15 cellular contexts compared by ENCODE assay signal in the genomic region with DNA sequence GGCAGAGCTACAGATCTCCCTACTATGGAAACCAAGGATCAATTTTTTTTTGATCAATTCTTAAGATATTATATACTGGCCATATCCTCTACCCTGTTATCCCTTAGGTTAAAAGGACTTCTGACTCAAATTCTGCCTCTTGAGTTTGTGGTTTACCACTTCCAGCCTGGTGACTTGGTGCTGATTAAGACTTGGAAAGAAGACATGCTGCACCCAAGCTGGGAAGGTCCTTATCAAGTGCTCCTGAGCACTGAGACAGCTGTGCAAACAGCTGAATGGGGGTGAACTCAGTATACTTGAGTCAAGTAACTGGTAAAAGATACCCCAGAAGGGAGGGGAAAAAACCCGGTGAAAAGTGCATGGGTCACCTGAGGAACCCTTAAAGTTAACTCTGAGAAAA. TPM values are rescaled to one million over a fixed set of nuclear protein-coding genes. Genes with fewer than 3 reads are reported as not detected.
DNase-seq lines count a peak whose midpoint lies in the region; ATAC-seq, FAIRE-seq and TF ChIP-seq lines count a peak whose summit lies in the region.
"Had no signal": no experiment of that assay in that cellular context is flagged by ENCODE, and none has a peak within 500 bp of the region (broad histone marks: within the 10 kb centered on the region; RNA-seq: fewer than 3 reads in every experiment).

No MANE protein-coding gene starts in this region.

- no peaks in the 10 kb centered on the region for H3K27me3 ChIP-seq in MM.1S (replicated peaks; ENCODE audit: insufficient read depth, low read length)
- no peaks in the 10 kb centered on the region for H3K27me3 ChIP-seq in GM12878 (replicated peaks in 1 of 2; ENCODE audit: control insufficient read depth in 2 of 2, insufficient read depth in 2 of 2, low read length in 1 of 2)
- H3K27me3 ChIP-seq in skeletal muscle satellite cell (ENCODE audit: control insufficient read depth, insufficient read depth, low read length) = no peaks in the 10 kb centered on the region
- H3K27me3 ChIP-seq: Peyer's patch had no signal

- SMC1A ChIA-PET in GM12878 (lab: Charles Lee; ENCODE audit: uncharacterized antibody, unreplicated experiment) = interaction anchor here (0.9 to 1.2 kb wide), 2 partner anchors 11 to 15 kb away, joined by 3 to 4 read pairs; no protein-coding TSS in a partner anchor

- no TSS peak for BruUV-seq in GM12878 (replicated peaks; lab: Mats Ljungman, UMichigan)

- no peak overlapping the region for H3K27ac Mint-ChIP-seq in nephron progenitor cell

- POLR2A ChIA-PET in GM12878 (lab: Charles Lee) = interaction anchor here (0.6 kb wide), 1 partner anchor 47 kb away, joined by 3 read pairs; no protein-coding TSS in a partner anchor

- H3K9ac ChIP-seq in MM.1S (ENCODE audit: low read length) (no peak overlapping the region), GM12878 (ENCODE audit: control insufficient read depth, insufficient read depth, low read length) (no peak overlapping the region), skeletal muscle satellite cell (ENCODE audit: low read depth, low read length) (peak overlapping the region; percentile 10)

- RAD21 ChIA-PET in GM12878 (lab: Charles Lee; ENCODE audit: unreplicated experiment) = no interaction called here

- no peak for TF ChIP-seq CTCF in MM.1S (IDR thresholded peaks at IDR 0.05; ENCODE audit: low read length)
- no peak for TF ChIP-seq CTCF in GM12878 (IDR thresholded peaks at IDR 0.05 in 2 of 3, conservative IDR thresholded peaks at IDR 0.05 in 1 of 3; ENCODE audit: control insufficient read depth in 2 of 3, extremely low read depth in 1 of 3, insufficient read depth in 1 of 3, low read depth in 3 of 3, low read length in 3 of 3)
- no peak for TF ChIP-seq CTCF in nephron progenitor cell (IDR thresholded peaks at IDR 0.05)

- ATAC-seq in GM18868 (IDR thresholded peaks at IDR 0.05; ENCODE audit: unreplicated experiment) = peak; percentile 66
- peak; percentile 83 for ATAC-seq in GM12878
- no peak for ATAC-seq in HG02870 (IDR thresholded peaks at IDR 0.05; ENCODE audit: unreplicated experiment)
- ATAC-seq: HepG2 had no signal

- H3K9me2 ChIP-seq in MM.1S (replicated peaks; ENCODE audit: insufficient read depth, low read length) = no peaks in the 10 kb centered on the region

- DNase-seq in MM.1S (peak; percentile 58), GM12878 (ENCODE audit: low read depth, low spot score) (peak; percentile 56), frontal cortex (ENCODE audit: low spot score in 2 of 2) (no peak), nephron progenitor cell (no peak)
- DNase-seq: caudate nucleus, GDM1, head of caudate nucleus, Peyer's patch had no signal

- WGBS in GM12878 (ENCODE audit: insufficient coverage, insufficient replicate concordance, low lambda C conversion rate, missing lambda C conversion rate) = 0% methylated on average over 1 of the region's 1 CpG

- peaks cover 22% of the 10 kb centered on the region for H3F3A ChIP-seq in MM.1S (ENCODE audit: insufficient read depth, low read length)

- H3K9me3 Mint-ChIP-seq in nephron progenitor cell = peaks cover 32% of the 10 kb centered on the region

- in situ Hi-C loops in GM12878 (cut with MboI) = no loop called here

- no peaks in the 10 kb centered on the region for H3K79me2 ChIP-seq in MM.1S (ENCODE audit: low read length)
- no peaks in the 10 kb centered on the region for H3K79me2 ChIP-seq in GM12878 (ENCODE audit: control insufficient read depth, insufficient read depth, low read length)

- no peak for TF ChIP-seq RAD21 in GM12878 (IDR thresholded peaks at IDR 0.05; ENCODE audit: insufficient read depth, low read depth, low read length)

- H3K36me3 ChIP-seq in MM.1S (replicated peaks; ENCODE audit: insufficient read depth, low read length) (no peaks in the 10 kb centered on the region), GM12878 (ENCODE audit: control insufficient read depth in 2 of 2, insufficient read depth in 2 of 2, low read length in 1 of 2) (no peaks in the 10 kb centered on the region), skeletal muscle satellite cell (ENCODE audit: insufficient read depth, low read length) (no peaks in the 10 kb centered on the region)
- H3K36me3 ChIP-seq: Peyer's patch had no signal

- H3K27me3 Mint-ChIP-seq in nephron progenitor cell (ENCODE audit: low read depth, poor library complexity) = peaks cover 4% of the 10 kb centered on the region

- H2AFZ ChIP-seq in MM.1S (ENCODE audit: low read length) (no peak overlapping the region), GM12878 (ENCODE audit: control insufficient read depth, low read depth, low read length) (no peak overlapping the region)

- H3K4me2 ChIP-seq in MM.1S (ENCODE audit: low read depth, low read length) (peak overlapping the region; percentile 24; the same call in 1 of the 2 replicates), GM12878 (ENCODE audit: control insufficient read depth, insufficient read depth) (peak overlapping the region; percentile 38; the same call in 1 of the 2 replicates), skeletal muscle satellite cell (ENCODE audit: low read length) (no peak overlapping the region)

- peak overlapping the region; percentile 75; the same call in 1 of the 2 replicates for H3K27ac ChIP-seq in MM.1S (ENCODE audit: low read length)
- no peak overlapping the region for H3K27ac ChIP-seq in GM12878 (ENCODE audit: control insufficient read depth, insufficient read depth)
- H3K27ac ChIP-seq: Peyer's patch, skin epidermis had no signal

- H4K20me1 ChIP-seq in MM.1S (ENCODE audit: insufficient read depth, low read length) (no peaks in the 10 kb centered on the region), GM12878 (ENCODE audit: control insufficient read depth, insufficient read depth) (no peaks in the 10 kb centered on the region)

- H3K4me1 ChIP-seq in MM.1S (ENCODE audit: low read length) (peaks cover 37% of the 10 kb centered on the region), GM12878 (ENCODE audit: control insufficient read depth, insufficient read depth, low read length) (peaks cover 10% of the 10 kb centered on the region; the same call in 1 of the 2 replicates), skeletal muscle satellite cell (ENCODE audit: control insufficient read depth, insufficient read depth, low read length) (peaks cover 14% of the 10 kb centered on the region)
- H3K4me1 ChIP-seq: Peyer's patch had no signal

- H3K9me3 ChIP-seq in MM.1S (replicated peaks; ENCODE audit: insufficient read depth, low read length) (no peaks in the 10 kb centered on the region), GM12878 (replicated peaks; ENCODE audit: control insufficient read depth, insufficient read depth, low read length) (no peaks in the 10 kb centered on the region), skeletal muscle satellite cell (replicated peaks; ENCODE audit: low read length) (no peaks in the 10 kb centered on the region)

- no peak for TF ChIP-seq POLR2A in GM12878 (IDR thresholded peaks at IDR 0.05; ENCODE audit: low read depth, low read length)

- CTCF ChIA-PET in GM12878 (lab: Yijun Ruan, JAX) = interaction anchor here (0.9 to 2.7 kb wide), 3 partner anchors 17 to 27 kb away, joined by 3 to 11 read pairs (median 3); no protein-coding TSS in a partner anchor

- FAIRE-seq in GM12878 (lab: Jason Lieb, UNC) = peak; percentile 86
- no peak for FAIRE-seq in frontal cortex (lab: Jason Lieb, UNC)
- FAIRE-seq: HepG2 had no signal

- no peak overlapping the region for H3K4me3 Mint-ChIP-seq in nephron progenitor cell

- H3K36me3 Mint-ChIP-seq in nephron progenitor cell (ENCODE audit: low read depth) = no peaks in the 10 kb centered on the region

- no peak for TF ChIP-seq EP300 in GM12878 (IDR thresholded peaks at IDR 0.05; ENCODE audit: borderline replicate concordance in 1 of 2, control insufficient read depth in 1 of 2, low read depth in 2 of 2, low read length in 2 of 2)

- H3K4me1 Mint-ChIP-seq in nephron progenitor cell = no peaks in the 10 kb centered on the region

- intact Hi-C loops in GM12878 (cut with micrococcal nuclease; ENCODE audit: unreplicated experiment) = no loop called here

- H3K4me3 ChIP-seq in MM.1S (ENCODE audit: low read length) = no peak overlapping the region
- H3K4me3 ChIP-seq in GM12878 = no peak overlapping the region
- no peak overlapping the region for H3K4me3 ChIP-seq in skeletal muscle satellite cell (ENCODE audit: low read length)
- H3K4me3 ChIP-seq: Peyer's patch, skin epidermis had no signal

RNA-seq across cellular contexts. Expression of a gene that starts 20.5 kb away (rescaled TPM):
- total RNA-seq in GM12878 (2013; cell fraction: nucleolus; rRNA removed) = not detected in 2 replicates
- 0.22 TPM in 1 of 2 replicates, not detected in the other for total RNA-seq in GM12878 (2014; rRNA removed)
- not detected in 2 replicates for total RNA-seq in GM12878 (2014; rRNA removed; fragmentation: Illumina TruSeq; extraction: Trizol)
- not detected in 2 replicates for total RNA-seq in GM12878 (2021)
- polyA plus RNA-seq in GM12878 (2011; ENCODE audit: low read depth) = not detected
- polyA plus RNA-seq in GM12878 (2011; rRNA removed) = 0.26 and 0.37 TPM in 2 replicates
- polyA plus RNA-seq in GM12878 (2011; cell fraction: cytosol; rRNA removed) = 0.37 and 0.96 TPM in 2 replicates
- polyA plus RNA-seq in GM12878 (2011; cell fraction: nucleus; rRNA removed) = 0.21 TPM in 1 of 2 replicates, not detected in the other
- 0.21 TPM in 1 of 2 replicates, not detected in the other for polyA plus RNA-seq in GM12878 (2012)
- not detected in 2 replicates for polyA plus RNA-seq in GM12878 (2014; fragmentation: Illumina TruSeq; extraction: Trizol)
- polyA plus RNA-seq in GM12878 (2014; fragmentation: Nextera tagmentation; extraction: Ambion mirVana) = not detected
- not detected in 2 replicates for polyA plus RNA-seq in GM12878 (2014; rRNA removed)
- under 1 TPM in 1 of 2 experiments, not detected in 1; 0.30 TPM for polyA plus RNA-seq in GM12878 (2016; fragmentation: Nextera tagmentation; extraction: Ambion mirVana)
- not detected in 2 replicates for polyA minus RNA-seq in GM12878 (2011; rRNA and poly(A)+ RNA removed)
- polyA minus RNA-seq in GM12878 (2011; cell fraction: cytosol; rRNA and poly(A)+ RNA removed) = not detected in 2 replicates
- polyA minus RNA-seq in GM12878 (2011; cell fraction: nucleus; rRNA and poly(A)+ RNA removed) = not detected in 2 replicates
- not detected in 2 replicates for total RNA-seq in skeletal muscle satellite cell (2012; rRNA removed)
- not detected for total RNA-seq in frontal cortex
- total RNA-seq: HepG2, mononuclear cell, Peyer's patch, subcutaneous adipose tissue had no signal
- polyA plus RNA-seq: HepG2 had no signal

RNA-seq across cellular contexts. Expression of a gene that starts 43.2 kb away (rescaled TPM):
- total RNA-seq in GM12878 (2013; cell fraction: nucleolus; rRNA removed) = not detected in 2 replicates
- total RNA-seq in GM12878 (2014; rRNA removed) (not detected in 2 replicates), GM12878 (2014; rRNA removed; fragmentation: Illumina TruSeq; extraction: Trizol) (0.13 TPM in 1 of 2 replicates, not detected in the other), GM12878 (2021) (0.31 TPM in 1 of 2 replicates, not detected in the other), frontal cortex (37.9 TPM)
- polyA plus RNA-seq in GM12878 (2011; ENCODE audit: low read depth) = not detected
- polyA plus RNA-seq in GM12878 (2011; rRNA removed) (0.05 and 0.63 TPM in 2 replicates), GM12878 (2014; fragmentation: Illumina TruSeq; extraction: Trizol) (0.24 TPM in 1 of 2 replicates, not detected in the other), GM12878 (2014; fragmentation: Nextera tagmentation; extraction: Ambion mirVana) (under 1 TPM in 1 of 2 experiments, not detected in 1; 0.04 TPM), GM12878 (2014; rRNA removed) (0.13 and 0.73 TPM in 2 replicates), GM12878 (2016; fragmentation: Nextera tagmentation; extraction: Ambion mirVana) (under 1 TPM; 0.09 to 0.60 TPM)
- 0.03 and 0.13 TPM in 2 replicates for polyA plus RNA-seq in GM12878 (2011; cell fraction: cytosol; rRNA removed)
- not detected in 2 replicates for polyA plus RNA-seq in GM12878 (2011; cell fraction: nucleus; rRNA removed)
- not detected in 2 replicates for polyA plus RNA-seq in GM12878 (2012)
- polyA minus RNA-seq in GM12878 (2011; rRNA and poly(A)+ RNA removed) = not detected in 2 replicates
- not detected in 2 replicates for polyA minus RNA-seq in GM12878 (2011; cell fraction: cytosol; rRNA and poly(A)+ RNA removed)
- not detected in 2 replicates for polyA minus RNA-seq in GM12878 (2011; cell fraction: nucleus; rRNA and poly(A)+ RNA removed)
- total RNA-seq in skeletal muscle satellite cell (2012; rRNA removed) = 16.2 and 52.9 TPM in 2 replicates
- total RNA-seq: mononuclear cell had no signal

Comparison
In these comparisons a context has a peak if more than half of its experiments do, and no peak if none do; other contexts are left out.
1. DNase-seq: peak in MM.1S (single experiment) and GM12878 (single experiment); none in frontal cortex (0 of 2) and nephron progenitor cell (single experiment).
2. RNA of a gene that starts 43.2 kb away (total RNA-seq): 37.9 TPM in frontal cortex (single experiment); 0.13 to 0.31 TPM in GM12878; every median in the first group is over 10 times any median in the second.